Comparison of ENCODE assay signal across 19 cellular contexts in genomic region chr1:219988818-219989217, GRCh38. TPM values are rescaled to one million over a fixed set of nuclear protein-coding genes. Genes with fewer than 3 reads are reported as not detected.
DNase-seq lines count a peak whose midpoint lies in the region; ATAC-seq, FAIRE-seq and TF ChIP-seq lines count a peak whose summit lies in the region.
"Had no signal": no experiment of that assay in that cellular context is flagged by ENCODE, and none has a peak within 500 bp of the region (broad histone marks: within the 10 kb centered on the region; RNA-seq: fewer than 3 reads in every experiment).

No MANE protein-coding gene starts in this region.

- 0 out of 2 replicates have a peak overlapping the region, but pooled peaks have one; percentile 5 for H3K9ac ChIP-seq in OCI-LY3 (ENCODE audit: low read length)

- H4K20me1 ChIP-seq in OCI-LY3 (ENCODE audit: insufficient read depth, low read length) (peaks cover 4% of the 10 kb centered on the region; the same call in 1 of the 2 replicates), hepatocyte (ENCODE audit: insufficient read depth, poor library complexity, severe bottlenecking) (no peaks in the 10 kb centered on the region)

- ATAC-seq in stimulated activated naive B cell treated with anti-CD40 and anti-IgM and Interleukin-4, amounts not matched to agents 10 μg/mL and 1 μg/mL and 100 μg/mL, for 72 hours (replicated peaks): no peak
- no peak for ATAC-seq in GM19467 (IDR thresholded peaks at IDR 0.05; ENCODE audit: unreplicated experiment)
- ATAC-seq in GM19035 (IDR thresholded peaks at IDR 0.05; ENCODE audit: unreplicated experiment): no peak
- no peak for ATAC-seq in HG03342 (IDR thresholded peaks at IDR 0.05; ENCODE audit: unreplicated experiment)
- ATAC-seq: HepG2, SK-N-SH treated with all-trans-retinoic acid at 6 μM for 48 hours had no signal

- FAIRE-seq in endometrium (lab: Jason Lieb, UNC): peak; percentile 21
- FAIRE-seq: HepG2 had no signal

- H3K27ac Mint-ChIP-seq in HFFc6: 0 out of 2 replicates have a peak overlapping the region, but pooled peaks have one; percentile 31
- peak overlapping the region; percentile 89 for H3K27ac Mint-ChIP-seq in stimulated activated naive B cell treated with anti-CD40 and anti-IgM and Interleukin-4, amounts not matched to agents 10 μg/mL and 1 μg/mL and 100 μg/mL, for 72 hours

- peak overlapping the region; percentile 45 for H3K4me3 ChIP-seq in OCI-LY3 (ENCODE audit: low read length)
- no peak overlapping the region for H3K4me3 ChIP-seq in hepatocyte
- H3K4me3 ChIP-seq: HAP-1, Peyer's patch had no signal

- H3K9me2 ChIP-seq in hepatocyte (replicated peaks; ENCODE audit: insufficient read depth): no peaks in the 10 kb centered on the region

- H3K36me3 Mint-ChIP-seq in HFFc6 (ENCODE audit: low read depth): peaks cover 12% of the 10 kb centered on the region
- H3K36me3 Mint-ChIP-seq in stimulated activated naive B cell treated with anti-CD40 and anti-IgM and Interleukin-4, amounts not matched to agents 10 μg/mL and 1 μg/mL and 100 μg/mL, for 72 hours: peaks cover 26 to 43% of the 10 kb centered on the region in 2 donors

- H3K27me3 Mint-ChIP-seq in HFFc6 (ENCODE audit: insufficient read depth): no peaks in the 10 kb centered on the region
- H3K27me3 Mint-ChIP-seq in stimulated activated naive B cell treated with anti-CD40 and anti-IgM and Interleukin-4, amounts not matched to agents 10 μg/mL and 1 μg/mL and 100 μg/mL, for 72 hours: no peaks in the 10 kb centered on the region

- H3K79me2 ChIP-seq in OCI-LY3 (ENCODE audit: low read length): peaks cover 2% of the 10 kb centered on the region; the same call in 1 of the 2 replicates
- H3K79me2 ChIP-seq in hepatocyte: no peaks in the 10 kb centered on the region

- H3K27ac ChIP-seq in OCI-LY3 (ENCODE audit: low read length): peak overlapping the region; percentile 64
- H3K27ac ChIP-seq in hepatocyte: no peak overlapping the region
- H3K27ac ChIP-seq: Peyer's patch had no signal

- no peaks in the 10 kb centered on the region for H3K27me3 ChIP-seq in OCI-LY3 (ENCODE audit: low read depth, low read length)
- H3K27me3 ChIP-seq in hepatocyte: no peaks in the 10 kb centered on the region
- H3K27me3 ChIP-seq: Peyer's patch had no signal

- no peaks in the 10 kb centered on the region for H3K9me3 Mint-ChIP-seq in HFFc6
- no peaks in the 10 kb centered on the region for H3K9me3 Mint-ChIP-seq in stimulated activated naive B cell treated with anti-CD40 and anti-IgM and Interleukin-4, amounts not matched to agents 10 μg/mL and 1 μg/mL and 100 μg/mL, for 72 hours

- no peak overlapping the region for H2AFZ ChIP-seq in OCI-LY3 (ENCODE audit: low read depth, low read length)
- no peak overlapping the region for H2AFZ ChIP-seq in hepatocyte

- H3K36me3 ChIP-seq in OCI-LY3 (replicated peaks; ENCODE audit: low read depth, low read length): peaks cover 47% of the 10 kb centered on the region
- H3K36me3 ChIP-seq in hepatocyte (replicated peaks; ENCODE audit: insufficient read depth, low read depth): no peaks in the 10 kb centered on the region

- H3K4me3 Mint-ChIP-seq in HFFc6: no peak overlapping the region
- no peak overlapping the region for H3K4me3 Mint-ChIP-seq in stimulated activated naive B cell treated with anti-CD40 and anti-IgM and Interleukin-4, amounts not matched to agents 10 μg/mL and 1 μg/mL and 100 μg/mL, for 72 hours

- H3K9me3 ChIP-seq in OCI-LY3 (ENCODE audit: insufficient read depth, low read length): no peaks in the 10 kb centered on the region
- H3K9me3 ChIP-seq in hepatocyte (ENCODE audit: low read depth): no peaks in the 10 kb centered on the region
- H3K9me3 ChIP-seq: HAP-1, Peyer's patch had no signal

- H3K4me1 Mint-ChIP-seq in HFFc6 (ENCODE audit: low read depth): peaks cover 5% of the 10 kb centered on the region
- H3K4me1 Mint-ChIP-seq in stimulated activated naive B cell treated with anti-CD40 and anti-IgM and Interleukin-4, amounts not matched to agents 10 μg/mL and 1 μg/mL and 100 μg/mL, for 72 hours: peaks cover 6 to 19% of the 10 kb centered on the region in 2 donors

- H3K4me1 ChIP-seq in OCI-LY3 (ENCODE audit: low read length) (peaks cover 44% of the 10 kb centered on the region), hepatocyte (ENCODE audit: insufficient read depth) (peaks cover 10% of the 10 kb centered on the region)
- H3K4me1 ChIP-seq: Peyer's patch had no signal

- peak overlapping the region; percentile 66 for H3K4me2 ChIP-seq in OCI-LY3 (ENCODE audit: low read length)
- no peak overlapping the region for H3K4me2 ChIP-seq in hepatocyte

- DNase-seq in HFFc6 (no peak), hepatocyte (ENCODE audit: low spot score) (no peak)
- no peak for DNase-seq in stimulated activated naive B cell treated with anti-CD40 and anti-IgM and Interleukin-4, amounts not matched to agents 10 μg/mL and 1 μg/mL and 100 μg/mL, for 72 hours
- DNase-seq: GOT3, KBM-7, NCI-H1105 treated with DMSO at 0.1 percent for 48 hours, NCI-H2029, NCI-H446, NCI-H524 treated with DMSO at 0.1 percent for 48 hours, OCI-M1, Peyer's patch had no signal

- TF ChIP-seq CTCF in HFFc6 (IDR thresholded peaks at IDR 0.05) (no peak), OCI-LY3 (IDR thresholded peaks at IDR 0.05; ENCODE audit: low read depth, low read length) (no peak), hepatocyte (IDR thresholded peaks at IDR 0.05; ENCODE audit: poor library complexity) (no peak)

RNA-seq across cellular contexts. Expression of gene EPRS1, which starts 57.5 kb away (rescaled TPM):
- total RNA-seq in HFFc6 (2021; fragmentation: NEBNext Ultra II Directional; extraction: Animal tissue kit (Norgen Biotek cat#: 25700)): 100 to 1,000 TPM; 153 to 177 (median 167) TPM
- 66.3 and 73.9 TPM in 2 replicates for total RNA-seq in hepatocyte
- 49.7 and 50.7 TPM in 2 replicates for polyA plus RNA-seq in hepatocyte
